Comparison of ENCODE assay signal across 8 cellular contexts in genomic region chr12:72273851-72274284, GRCh38. TPM values are rescaled to one million over a fixed set of nuclear protein-coding genes. Genes with fewer than 3 reads are reported as not detected.
A peak's percentile ranks its signal among the peaks of the same experiment; 100 is the strongest.
DNase-seq lines count a peak whose midpoint lies in the region; ATAC-seq, FAIRE-seq and TF ChIP-seq lines count a peak whose summit lies in the region.
"Had no signal": no experiment of that assay in that cellular context is flagged by ENCODE, and none has a peak within 500 bp of the region (broad histone marks: within the 10 kb centered on the region; RNA-seq: fewer than 3 reads in every experiment).

No MANE protein-coding gene starts in this region.

- H3K79me2 ChIP-seq in mammary epithelial cell (ENCODE audit: insufficient read depth, low read length), result peaks cover 85% of the 10 kb centered on the region

- dilution Hi-C loops in mammary epithelial cell (cut with HindIII; ENCODE audit: low sequenced_read_pairs), result no loop called here

- TF ChIP-seq CTCF in HFF-Myc (IDR thresholded peaks at IDR 0.05; ENCODE audit: low read depth, low read length, missing control alignments) (no peak), mammary epithelial cell (conservative IDR thresholded peaks at IDR 0.05 in 1 of 2, IDR thresholded peaks at IDR 0.05 in 1 of 2; ENCODE audit: extremely low read depth in 1 of 2, insufficient read depth in 1 of 2, low read depth in 1 of 2, low read length in 2 of 2) (no peak), kidney (IDR thresholded peaks at IDR 0.05; ENCODE audit: borderline replicate concordance, extremely low read depth, insufficient read depth) (no peak), stomach (IDR thresholded peaks at IDR 0.05) (no peak)

- DNase-seq in HFF-Myc (ENCODE audit: extremely low read depth, low read depth) (no peak), mammary epithelial cell (peak; percentile 83), kidney (peak; percentile 72), stomach (no peak), NCI-H345 (lab: John Stamatoyannopoulos, UW) (no peak), RPMI8226 (no peak)
- DNase-seq: NCI-H1092 had no signal

- TF ChIP-seq EP300 in stomach (IDR thresholded peaks at IDR 0.05), result no peak

- peak overlapping the region; percentile 79 for H3K4me2 ChIP-seq in mammary epithelial cell (ENCODE audit: insufficient read depth, low read depth, low read length)

- peak overlapping the region; percentile 79 for H3K27ac ChIP-seq in mammary epithelial cell (ENCODE audit: insufficient read depth, low read depth, low read length)
- peak overlapping the region; percentile 91 to 93 for H3K27ac ChIP-seq in kidney (ENCODE audit: low read depth in 2 of 2, low read length in 2 of 2)
- peak overlapping the region in 3 of 5 donors; percentile 59 to 72 (median 72) for H3K27ac ChIP-seq in stomach

- peaks cover 22% of the 10 kb centered on the region for H3K4me1 ChIP-seq in mammary epithelial cell (ENCODE audit: insufficient read depth, low read length)
- peaks cover 4 to 7% of the 10 kb centered on the region in 2 donors for H3K4me1 ChIP-seq in kidney (ENCODE audit: control insufficient read depth in 1 of 2, insufficient read depth in 1 of 2, low read depth in 1 of 2, low read length in 2 of 2)
- H3K4me1 ChIP-seq in stomach, result peaks cover 8 to 37% (median 28%) of the 10 kb centered on the region in 4 donors

- H3K9me3 ChIP-seq in mammary epithelial cell (replicated peaks; ENCODE audit: insufficient read depth, low read length) (no peaks in the 10 kb centered on the region), kidney (ENCODE audit: control insufficient read depth in 1 of 2, low read length in 2 of 2) (no peaks in the 10 kb centered on the region), stomach (no peaks in the 10 kb centered on the region)

- intact Hi-C loops in mammary epithelial cell (cut with micrococcal nuclease), result no loop called here
- intact Hi-C loops in kidney (cut with DNase I), result no loop called here
- intact Hi-C loops in stomach (cut with DNase I; ENCODE audit: low total_unique reads), result no loop called here

- no peak for TF ChIP-seq POLR2A in stomach (IDR thresholded peaks at IDR 0.05)

- H4K20me1 ChIP-seq in mammary epithelial cell (ENCODE audit: insufficient read depth, low read length), result no peaks in the 10 kb centered on the region

- H3K36me3 ChIP-seq in mammary epithelial cell (ENCODE audit: insufficient read depth, low read length) (peaks cover 3% of the 10 kb centered on the region), kidney (ENCODE audit: control insufficient read depth in 1 of 2, insufficient read depth in 2 of 2, low read length in 2 of 2) (no peaks in the 10 kb centered on the region), stomach (no peaks in the 10 kb centered on the region)

- peak overlapping the region; percentile 77 for H3K9ac ChIP-seq in mammary epithelial cell (ENCODE audit: insufficient read depth, low read length)
- peak overlapping the region; percentile 17 to 89 for H3K9ac ChIP-seq in kidney (ENCODE audit: low read length in 2 of 2)

- FAIRE-seq in kidney (lab: Jason Lieb, UNC), result no peak

- H3K4me3 ChIP-seq in HFF-Myc (replicated peaks; ENCODE audit: low read depth, low read length) (peak overlapping the region; percentile 87), mammary epithelial cell (replicated peaks in 1 of 3; ENCODE audit: insufficient read depth in 1 of 3, low read depth in 2 of 3, low read length in 3 of 3) (peak overlapping the region; percentile 72 to 85 (median 77)), kidney (ENCODE audit: low read length in 2 of 2) (peak overlapping the region; percentile 77 to 81), stomach (peak overlapping the region; percentile 53 to 73 (median 60))

- ATAC-seq in GM18517 (IDR thresholded peaks at IDR 0.05; ENCODE audit: unreplicated experiment), result no peak

- in situ Hi-C loops in mammary epithelial cell (cut with MboI; ENCODE audit: low sequenced_read_pairs in 2 of 2), result loop anchor here in 1 of 2 donors (5.0 kb wide), 1 partner anchor 257 kb away; no protein-coding TSS in a partner anchor

- CTCF ChIA-PET in mammary epithelial cell (lab: Charles Lee; ENCODE audit: low non-redundant PET), result no interaction called here

- H2AFZ ChIP-seq in mammary epithelial cell (ENCODE audit: low read depth, low read length), result peak overlapping the region; percentile 94

- BruUV-seq in mammary epithelial cell (replicated peaks; lab: Mats Ljungman, UMichigan), result no TSS peak

- WGBS in mammary epithelial cell (ENCODE audit: low coverage, missing lambda C conversion rate), result 14% methylated on average over 14 of the region's 16 CpGs
- WGBS in stomach, 5 donors, result 16 to 26% (median 19%) methylated on average over 16 of the region's 16 CpGs

- H3K27me3 ChIP-seq in mammary epithelial cell (ENCODE audit: insufficient read depth, low read length) (no peaks in the 10 kb centered on the region), stomach (peaks cover 17 to 66% (median 35%) of the 10 kb centered on the region in 3 donors)

RNA-seq across cellular contexts. Expression of gene TRHDE, which starts 1.7 kb away (rescaled TPM):
- 1 to 10 TPM in 1 of 2 donors, under 1 TPM in 1; 0.17 to 5.2 TPM for total RNA-seq in mammary epithelial cell
- 3.9 TPM for polyA plus RNA-seq in mammary epithelial cell
- polyA minus RNA-seq in mammary epithelial cell, result 10.2 TPM
- 18.6 TPM for total RNA-seq in kidney
- polyA plus RNA-seq in kidney (ENCODE audit: insufficient read depth, low read depth, low replicate concordance), result 1.6 TPM
- total RNA-seq in stomach, result 10 to 100 TPM in 1 of 5 donors, 1 to 10 TPM in 3, under 1 TPM in 1; 0.89 to 75.3 (median 4.9) TPM
- 1 to 10 TPM in 1 of 3 donors, under 1 TPM in 2; 0.13 to 5.0 (median 0.37) TPM for polyA plus RNA-seq in stomach

Comparison
In these comparisons a context has a peak if more than half of its experiments do, and no peak if none do; other contexts are left out.
1. DNase-seq: peak in mammary epithelial cell (single experiment) and kidney (single experiment); none in HFF-Myc (single experiment), stomach (single experiment), NCI-H345 (single experiment) and RPMI8226 (single experiment).
2. Peak in every context shown above with its lines, with median percentiles within 50 percentile points of each other: H3K4me3 ChIP-seq and H3K27ac ChIP-seq.